8 cellular contexts compared by ENCODE assay signal in genomic region chr12:113048716-113049127, GRCh38. TPM values are rescaled to one million over a fixed set of nuclear protein-coding genes. Genes with fewer than 3 reads are reported as not detected.
DNase-seq lines count a peak whose midpoint lies in the region; ATAC-seq and FAIRE-seq lines count a peak whose summit lies in the region.

No MANE protein-coding gene starts in this region.

- H3K27me3 ChIP-seq in MG63, result peaks cover 10% of the 10 kb centered on the region; the same call in 1 of the 2 replicates

- peaks cover 4% of the 10 kb centered on the region; the same call in 1 of the 2 replicates for H3K9me3 ChIP-seq in MG63

- no peak for FAIRE-seq in frontal cortex (lab: Jason Lieb, UNC)

- ATAC-seq in HG03354 (IDR thresholded peaks at IDR 0.05; ENCODE audit: poor library complexity, severe bottlenecking, unreplicated experiment) (no peak), GM19397 (IDR thresholded peaks at IDR 0.05; ENCODE audit: unreplicated experiment) (no peak)

- no peaks in the 10 kb centered on the region for H3K36me3 ChIP-seq in MG63

- H3K4me3 ChIP-seq in MG63, result no peak overlapping the region

- DNase-seq in ELR (ENCODE audit: low read depth), result peak; percentile 78
- DNase-seq in MG63, result peak; percentile 30
- DNase-seq in SHP77 treated with DMSO at 0.1 percent for 48 hours (lab: John Stamatoyannopoulos, UW), result peak; percentile 42
- peak; percentile 35 for DNase-seq in activated effector memory CD4-positive, alpha-beta T cell treated with Interleukin-2 at 50 U/mL for 16 hours
- DNase-seq in frontal cortex (ENCODE audit: low spot score in 2 of 2), result peak; percentile 66 to 75
- peak; percentile 64 for DNase-seq in pons (ENCODE audit: low spot score)

RNA-seq across cellular contexts. Expression of gene DTX1, which starts 7.8 kb away (rescaled TPM):
- total RNA-seq in MG63 (2014; rRNA removed; shearing (Covaris generic); ENCODE audit: low replicate concordance), result not detected in 2 replicates
- total RNA-seq in frontal cortex, result 18.3 TPM

Comparison
In these comparisons a context has a peak if more than half of its experiments do, and no peak if none do; other contexts are left out.
1. RNA of gene DTX1, which starts 7.8 kb away (total RNA-seq): 18.3 TPM in frontal cortex (single experiment); not detected in MG63; every median in the first group is over 10 times any median in the second.
2. Peak in every context shown above with its lines, with median percentiles within 50 percentile points of each other: DNase-seq.